Comparison of ENCODE assay signal across 17 cellular contexts in the genomic region with DNA sequence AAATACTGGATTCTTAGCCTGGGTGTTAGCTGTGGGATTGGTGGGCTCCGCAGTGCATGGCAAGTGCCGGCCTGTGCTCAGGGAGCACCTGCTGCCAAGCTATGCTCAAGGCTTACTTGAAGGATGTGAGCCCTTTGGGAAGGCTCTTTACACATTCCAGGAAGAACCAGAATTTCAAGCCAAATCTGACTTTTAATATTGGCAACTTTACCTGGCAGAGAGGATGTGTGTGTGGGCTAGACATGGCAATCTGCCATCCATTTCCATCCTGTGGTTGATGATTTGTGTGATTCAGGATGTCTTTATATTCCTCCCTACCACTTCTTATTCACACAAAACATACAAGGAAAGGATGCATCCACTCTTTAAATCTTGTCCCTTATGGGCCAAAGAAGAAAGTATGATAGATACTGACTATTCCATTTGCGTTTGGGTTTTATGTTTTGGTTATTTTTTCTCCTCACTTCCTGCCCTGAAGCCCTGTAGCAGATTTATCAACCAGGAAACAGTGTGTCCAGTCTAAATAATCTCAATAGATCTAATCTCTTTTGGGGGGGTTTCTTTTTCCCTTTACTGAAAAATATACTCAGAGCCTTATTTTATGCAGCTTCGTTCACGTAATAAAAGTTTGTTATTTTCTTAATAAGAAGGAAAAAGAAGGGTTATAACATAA.
A peak's percentile ranks its signal among the peaks of the same experiment; 100 is the strongest.
DNase-seq lines count a peak whose midpoint lies in the region; ATAC-seq, FAIRE-seq and TF ChIP-seq lines count a peak whose summit lies in the region.
"Had no signal": no experiment of that assay in that cellular context is flagged by ENCODE, and none has a peak within 500 bp of the region (broad histone marks: within the 10 kb centered on the region; RNA-seq: fewer than 3 reads in every experiment).

No MANE protein-coding gene starts in this region.

- no peaks in the 10 kb centered on the region for H3K27me3 ChIP-seq in bronchial epithelial cell (ENCODE audit: control insufficient read depth, insufficient read depth, low read length)
- no peaks in the 10 kb centered on the region for H3K27me3 ChIP-seq in right cardiac atrium (ENCODE audit: control insufficient read depth, insufficient read depth)
- H3K27me3 ChIP-seq in hepatocyte = no peaks in the 10 kb centered on the region
- H3K27me3 ChIP-seq: colonic mucosa, SJCRH30 had no signal

- peaks cover 3% of the 10 kb centered on the region for H3K4me1 ChIP-seq in right cardiac atrium (ENCODE audit: control insufficient read depth, insufficient read depth, low read length)
- no peaks in the 10 kb centered on the region for H3K4me1 ChIP-seq in hepatocyte (ENCODE audit: insufficient read depth)
- H3K4me1 ChIP-seq: colonic mucosa, SJCRH30 had no signal

- 47% methylated on average over 5 of the region's 5 CpGs for WGBS in right cardiac atrium
- WGBS in hepatocyte (ENCODE audit: low lambda C conversion rate, missing lambda C conversion rate) = 86% methylated on average over 5 of the region's 5 CpGs

- no peaks in the 10 kb centered on the region for H3K36me3 ChIP-seq in bronchial epithelial cell (ENCODE audit: control insufficient read depth, insufficient read depth, low read length)
- no peaks in the 10 kb centered on the region for H3K36me3 ChIP-seq in hepatocyte (replicated peaks; ENCODE audit: insufficient read depth, low read depth)
- H3K36me3 ChIP-seq: colonic mucosa, SJCRH30 had no signal

- no peaks in the 10 kb centered on the region for H4K20me1 ChIP-seq in hepatocyte (ENCODE audit: insufficient read depth, poor library complexity, severe bottlenecking)

- TF ChIP-seq CTCF in bronchial epithelial cell (IDR thresholded peaks at IDR 0.05; ENCODE audit: insufficient read depth, low read length, severe bottlenecking) (no peak), hepatocyte (IDR thresholded peaks at IDR 0.05; ENCODE audit: poor library complexity) (no peak)

- no peaks in the 10 kb centered on the region for H3K79me2 ChIP-seq in hepatocyte

- H3K9me3 ChIP-seq in right cardiac atrium (ENCODE audit: control insufficient read depth, low read length) = no peaks in the 10 kb centered on the region
- H3K9me3 ChIP-seq in hepatocyte (ENCODE audit: low read depth) = no peaks in the 10 kb centered on the region
- H3K9me3 ChIP-seq: colonic mucosa, SJCRH30 had no signal

- intact Hi-C loops in right cardiac atrium (cut with DNase I) = loop anchor here in 3 of 4 donors (10.0 kb wide), 4 partner anchors 275 to 605 kb away; a partner anchor contains a TSS

- no peaks in the 10 kb centered on the region for H3K9me2 ChIP-seq in hepatocyte (replicated peaks; ENCODE audit: insufficient read depth)

- FAIRE-seq in bronchial epithelial cell (lab: Jason Lieb, UNC) = no peak
- FAIRE-seq: TTC549 had no signal

- peak; percentile 24 for DNase-seq in NCI-H2196 (lab: John Stamatoyannopoulos, UW; ENCODE audit: unreplicated experiment)
- DNase-seq in NCI-H2196 treated with DMSO at 0.1 percent for 48 hours (lab: John Stamatoyannopoulos, UW; ENCODE audit: unreplicated experiment) = no peak
- DNase-seq in bronchial epithelial cell (ENCODE audit: low read depth) = peak; percentile 82
- DNase-seq in right cardiac atrium = no peak
- DNase-seq in superior temporal gyrus (ENCODE audit: extremely low spot score) = peak; percentile 25
- DNase-seq in KG1 (lab: John Stamatoyannopoulos, UW) = no peak
- no peak for DNase-seq in hepatocyte (ENCODE audit: low spot score)
- DNase-seq: CD8-positive, alpha-beta T cell; colonic mucosa; foreskin fibroblast; left colon; NCI-H1436; SJCRH30 had no signal

- peak; percentile 47 to 63 for ATAC-seq in right cardiac atrium
- ATAC-seq in HG03354 (IDR thresholded peaks at IDR 0.05; ENCODE audit: poor library complexity, severe bottlenecking, unreplicated experiment) = no peak
- ATAC-seq: CD8-positive, alpha-beta T cell; HCT116; left colon had no signal

- H3K4me3 ChIP-seq in bronchial epithelial cell (ENCODE audit: low read depth, low read length) (no peak overlapping the region), right cardiac atrium (ENCODE audit: low read length) (no peak overlapping the region), hepatocyte (no peak overlapping the region)
- H3K4me3 ChIP-seq: colonic mucosa, SJCRH30 had no signal

- H2AFZ ChIP-seq in hepatocyte = no peak overlapping the region

- no peak overlapping the region for H3K4me2 ChIP-seq in hepatocyte

- H3K27ac ChIP-seq in right cardiac atrium (ENCODE audit: low read length) (no peak overlapping the region), hepatocyte (no peak overlapping the region)
- H3K27ac ChIP-seq: 22Rv1, colonic mucosa, SJCRH30 had no signal

Comparison
In these comparisons a context has a peak if more than half of its experiments do, and no peak if none do; other contexts are left out.
1. DNase-seq: peak in NCI-H2196 (single experiment), bronchial epithelial cell (single experiment) and superior temporal gyrus (single experiment); none in NCI-H2196 treated with DMSO at 0.1 percent for 48 hours (single experiment), right cardiac atrium (0 of 3), KG1 (single experiment) and hepatocyte (single experiment).